8 cellular contexts compared by ENCODE assay signal in genomic region chr4:177309525-177310371, GRCh38. TPM values are rescaled to one million over a fixed set of nuclear protein-coding genes. Genes with fewer than 3 reads are reported as not detected.
DNase-seq lines count a peak whose midpoint lies in the region; ATAC-seq and TF ChIP-seq lines count a peak whose summit lies in the region.

TSS of gene NEIL3 (plus strand) at chr4:177309874. CDS start at chr4:177309954, 80 bp downstream.

- peak within 1 kb of the TSS; percentile 80 to 93 (median 88) for H3K4me3 Mint-ChIP-seq in T-cell

- H3K9me3 ChIP-seq in adrenal gland (replicated peaks in 1 of 3) (no peaks in the 10 kb centered on the region), right atrium auricular region (no peaks in the 10 kb centered on the region), vagina (no peaks in the 10 kb centered on the region)

- WGBS in adrenal gland, 4 donors: 1% methylated on average over 21 to 52 of the region's 52 CpGs

- no peaks in the 10 kb centered on the region for H3K36me3 Mint-ChIP-seq in T-cell

- H3K9me3 Mint-ChIP-seq in T-cell: no peaks in the 10 kb centered on the region

- TF ChIP-seq CTCF in GM13976 (IDR thresholded peaks at IDR 0.05; ENCODE audit: borderline replicate concordance, control extremely low read depth, extremely low read depth, insufficient read depth, missing control alignments) (no peak), adrenal gland (IDR thresholded peaks at IDR 0.05) (no peak), right atrium auricular region (IDR thresholded peaks at IDR 0.05) (no peak), vagina (IDR thresholded peaks at IDR 0.05) (no peak)

- TF ChIP-seq POLR2A in adrenal gland (IDR thresholded peaks at IDR 0.05) (no peak), vagina (IDR thresholded peaks at IDR 0.05) (no peak)

- H3K27ac ChIP-seq in adrenal gland: no peak within 1 kb of the TSS
- H3K27ac ChIP-seq in right atrium auricular region: peak within 1 kb of the TSS; percentile 1 to 26
- no peak within 1 kb of the TSS for H3K27ac ChIP-seq in vagina

- H3K27ac Mint-ChIP-seq in T-cell: peak within 1 kb of the TSS; percentile 65 to 79

- intact Hi-C loops in adrenal gland (cut with DNase I) (no loop called here), vagina (cut with DNase I) (no loop called here)

- CTCF ChIA-PET in T-cell (lab: Charles Lee): interaction anchor here (0.6 to 2.6 kb wide), 12 partner anchors 10 to 176 kb away, joined by 3 to 13 read pairs (median 5); partner anchors contain the start of gene AGA (in 1 of the 2)

- ATAC-seq in HG02840 (IDR thresholded peaks at IDR 0.05; ENCODE audit: low FRiP score, unreplicated experiment) (peak; percentile 90), T-cell (replicated peaks in 1 of 4) (peak; percentile 87 to 91 (median 89))

- no peaks in the 10 kb centered on the region for H3K36me3 ChIP-seq in adrenal gland (replicated peaks in 1 of 2)
- H3K36me3 ChIP-seq in right atrium auricular region: no peaks in the 10 kb centered on the region
- H3K36me3 ChIP-seq in vagina: no peaks in the 10 kb centered on the region

- H3K4me1 Mint-ChIP-seq in T-cell: peaks cover 17 to 34% (median 23%) of the 10 kb centered on the region in 3 donors

- H3K27me3 ChIP-seq in adrenal gland (no peaks in the 10 kb centered on the region), right atrium auricular region (no peaks in the 10 kb centered on the region), vagina (no peaks in the 10 kb centered on the region)

- H3K4me3 ChIP-seq in adrenal gland (peak within 1 kb of the TSS in 2 of 4 donors; percentile 43 to 58), right atrium auricular region (peak within 1 kb of the TSS; percentile 34 to 62), vagina (peak within 1 kb of the TSS; percentile 61 to 65)

- in situ Hi-C loops in GM13976 (cut with MboI; ENCODE audit: low sequenced_read_pairs, unreplicated experiment): no loop called here

- H3K27me3 Mint-ChIP-seq in T-cell: no peaks in the 10 kb centered on the region

- H3K4me1 ChIP-seq in adrenal gland (replicated peaks in 1 of 2) (peaks cover 0 to 16% of the 10 kb centered on the region in 2 donors), right atrium auricular region (peaks cover 0 to 18% of the 10 kb centered on the region in 2 donors), vagina (peaks cover 13% of the 10 kb centered on the region)

- POLR2A ChIA-PET in T-cell (lab: Charles Lee): interaction anchor here (0.5 to 0.7 kb wide), 5 partner anchors 10 to 991 kb away, joined by 3 to 4 read pairs (median 3); no protein-coding TSS in a partner anchor

- DNase-seq in GM13976 (ENCODE audit: low spot score) (peak; percentile 92), NCI-H1436 (lab: John Stamatoyannopoulos, UW) (peak; percentile 82), T-cell (peak; percentile 83 to 95 (median 93)), adrenal gland (peak; percentile 78 to 93 (median 89)), right atrium auricular region (ENCODE audit: low spot score) (peak; percentile 81), pulmonary artery endothelial cell (ENCODE audit: low read depth, low spot score) (peak; percentile 50), vagina (ENCODE audit: extremely low spot score in 2 of 2) (no peak)

RNA-seq across cellular contexts. Expression of gene NEIL3, which starts in this region (rescaled TPM):
- total RNA-seq in T-cell (under 1 TPM; 0.25 to 0.90 (median 0.44) TPM), adrenal gland (under 1 TPM in 5 of 8 donors, not detected in 3; 0.18 to 0.40 (median 0.28) TPM), right atrium auricular region (under 1 TPM in 1 of 2 donors, not detected in 1; 0.52 TPM), pulmonary artery endothelial cell (4.5 and 8.1 TPM in 2 replicates), vagina (0.98 TPM)
- under 1 TPM in 2 of 3 donors, not detected in 1; 0.03 to 0.22 TPM for polyA plus RNA-seq in adrenal gland

Comparison
In these comparisons a context has a peak if more than half of its experiments do, and no peak if none do; other contexts are left out.
1. Peak in DNase-seq and ATAC-seq in T-cell; RNA of the gene not detected or under 1 TPM.
2. Peak in DNase-seq in adrenal gland; RNA of the gene not detected or under 1 TPM.
3. Peak in DNase-seq, H3K4me3 ChIP-seq and H3K27ac ChIP-seq in right atrium auricular region; RNA of the gene not detected or under 1 TPM.
4. DNase-seq: peak in GM13976 (single experiment), NCI-H1436 (single experiment) and pulmonary artery endothelial cell (single experiment); none in vagina (0 of 2).